8 cellular contexts compared by ENCODE assay signal in the genomic region with DNA sequence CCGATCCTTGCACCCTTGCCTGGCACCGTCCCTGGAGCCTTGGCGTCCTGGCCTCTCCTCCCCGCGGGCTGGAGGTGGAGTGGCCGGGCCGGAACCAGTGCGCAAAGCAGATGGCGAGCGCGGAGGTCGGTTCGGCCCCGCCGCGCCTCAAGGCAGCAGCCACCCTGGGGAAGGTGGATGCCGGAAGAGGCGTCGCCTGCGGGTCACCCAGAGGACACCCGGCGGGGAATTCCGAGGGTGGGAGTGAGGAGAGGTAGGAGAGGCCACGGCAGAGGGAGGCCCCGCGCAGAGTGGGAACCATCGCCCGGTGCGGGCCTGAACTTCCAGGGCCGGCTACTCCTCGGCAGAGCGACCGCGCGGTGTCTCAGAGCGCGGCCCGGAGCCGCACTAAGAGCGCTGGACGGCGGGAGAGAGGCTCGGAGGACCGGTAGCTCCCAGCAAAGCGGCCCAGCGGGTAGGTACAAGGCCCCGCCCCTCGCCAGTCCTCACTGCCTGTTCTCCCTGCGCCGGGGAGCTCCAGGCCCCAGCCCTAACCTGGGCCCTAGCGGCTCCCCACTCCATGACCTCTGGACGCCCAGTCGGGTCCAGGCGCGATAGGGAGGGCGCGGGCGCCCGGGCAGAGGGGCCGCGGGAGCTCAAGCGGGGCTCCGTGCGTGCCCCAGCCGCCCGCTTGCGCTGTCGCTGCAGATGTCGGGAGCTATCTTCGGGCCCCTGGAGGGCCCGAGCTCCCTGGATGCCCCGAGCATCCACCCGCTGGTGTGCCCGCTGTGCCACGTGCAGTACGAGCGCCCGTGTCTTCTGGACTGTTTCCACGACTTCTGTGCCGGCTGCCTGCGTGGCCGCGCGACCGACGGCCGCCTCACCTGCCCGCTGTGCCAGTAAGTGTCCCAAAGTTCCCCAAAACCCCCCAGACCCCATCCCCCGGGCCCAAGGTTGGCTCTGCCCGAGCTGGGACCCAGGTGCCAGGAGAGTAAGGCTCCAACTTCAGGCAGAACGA. TPM values are rescaled to one million over a fixed set of nuclear protein-coding genes. Genes with fewer than 3 reads are reported as not detected.
DNase-seq lines count a peak whose midpoint lies in the region; ATAC-seq and TF ChIP-seq lines count a peak whose summit lies in the region.

A gene with protein sequence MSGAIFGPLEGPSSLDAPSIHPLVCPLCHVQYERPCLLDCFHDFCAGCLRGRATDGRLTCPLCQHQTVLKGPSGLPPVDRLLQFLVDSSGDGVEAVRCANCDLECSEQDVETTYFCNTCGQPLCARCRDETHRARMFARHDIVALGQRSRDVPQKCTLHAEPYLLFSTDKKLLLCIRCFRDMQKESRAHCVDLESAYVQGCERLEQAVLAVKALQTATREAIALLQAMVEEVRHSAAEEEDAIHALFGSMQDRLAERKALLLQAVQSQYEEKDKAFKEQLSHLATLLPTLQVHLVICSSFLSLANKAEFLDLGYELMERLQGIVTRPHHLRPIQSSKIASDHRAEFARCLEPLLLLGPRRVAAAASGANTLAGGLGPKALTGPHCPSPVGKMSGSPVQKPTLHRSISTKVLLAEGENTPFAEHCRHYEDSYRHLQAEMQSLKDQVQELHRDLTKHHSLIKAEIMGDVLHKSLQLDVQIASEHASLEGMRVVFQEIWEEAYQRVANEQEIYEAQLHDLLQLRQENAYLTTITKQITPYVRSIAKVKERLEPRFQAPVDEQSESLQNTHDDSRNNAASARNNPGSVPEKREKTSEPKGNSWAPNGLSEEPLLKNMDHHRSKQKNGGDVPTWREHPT (plus strand): TSS at position 271 of the 997 bp plus-strand sequence. CDS start 417 bp downstream, at position 688.

- 5 to 32% (median 19%) methylated on average over 10 to 91 of the region's 91 CpGs for WGBS in adrenal gland, 4 donors

- peak; percentile 64 for ATAC-seq in HG02610 (IDR thresholded peaks at IDR 0.05; ENCODE audit: unreplicated experiment)

- CTCF ChIA-PET in RWPE1 (lab: Yijun Ruan, JAX): interaction anchor here (0.7 to 1.5 kb wide), 4 partner anchors 32 to 97 kb away, joined by 3 to 5 read pairs (median 5); no protein-coding TSS in a partner anchor

- TF ChIP-seq POLR2A in adrenal gland (IDR thresholded peaks at IDR 0.05): peak in 1 of 2 donors; percentile 25

- DNase-seq in RWPE1 (ENCODE audit: low spot score) (peak; percentile 82), adrenal gland (peak in 6 of 7 donors; percentile 32 to 65 (median 52)), hepatic stellate cell (ENCODE audit: low spot score) (peak; percentile 83), NCI-H1092 (lab: John Stamatoyannopoulos, UW) (no peak), occipital lobe (lab: John Stamatoyannopoulos, UW) (no peak)

- H3K4me1 ChIP-seq in adrenal gland (replicated peaks in 1 of 2) (peaks cover 15 to 32% of the 10 kb centered on the region in 2 donors), skeletal muscle satellite cell (ENCODE audit: control insufficient read depth, insufficient read depth, low read length) (peaks cover 22% of the 10 kb centered on the region)

- H3K36me3 ChIP-seq in adrenal gland (replicated peaks in 1 of 2) (no peaks in the 10 kb centered on the region), skeletal muscle satellite cell (ENCODE audit: insufficient read depth, low read length) (no peaks in the 10 kb centered on the region)

- peak within 1 kb of the TSS; percentile 90 for H3K4me2 ChIP-seq in skeletal muscle satellite cell (ENCODE audit: low read length)

- H3K27ac ChIP-seq in RWPE1 (peak within 1 kb of the TSS; percentile 82), adrenal gland (peak within 1 kb of the TSS in 3 of 5 donors; percentile 28 to 79 (median 52))

- intact Hi-C loops in adrenal gland (cut with DNase I): loop anchor here (5.0 kb wide), 1 partner anchor 36 kb away; a partner anchor contains a TSS

- no peak for TF ChIP-seq CTCF in GM12875 (IDR thresholded peaks at IDR 0.05; ENCODE audit: borderline replicate concordance, insufficient read depth, low read depth, low read length)
- TF ChIP-seq CTCF in RWPE1 (conservative IDR thresholded peaks at IDR 0.05; ENCODE audit: low read depth): no peak
- no peak for TF ChIP-seq CTCF in adrenal gland (IDR thresholded peaks at IDR 0.05)

- POLR2A ChIA-PET in RWPE1 (lab: Yijun Ruan, JAX; ENCODE audit: low non-redundant PET): interaction anchor here (0.6 to 0.9 kb wide), 2 partner anchors 9 to 29 kb away, joined by 3 read pairs; no protein-coding TSS in a partner anchor

- H3K9me3 ChIP-seq in adrenal gland (replicated peaks in 1 of 3) (no peaks in the 10 kb centered on the region), skeletal muscle satellite cell (replicated peaks; ENCODE audit: low read length) (no peaks in the 10 kb centered on the region)

- peak within 1 kb of the TSS; percentile 88 for H3K4me3 ChIP-seq in GM12875 (ENCODE audit: low read depth, low read length)
- H3K4me3 ChIP-seq in adrenal gland: peak within 1 kb of the TSS in 2 of 4 donors; percentile 8 to 53
- peak within 1 kb of the TSS; percentile 68 for H3K4me3 ChIP-seq in skeletal muscle satellite cell (ENCODE audit: low read length)

- no peaks in the 10 kb centered on the region for H3K27me3 ChIP-seq in adrenal gland
- peaks cover 11% of the 10 kb centered on the region for H3K27me3 ChIP-seq in skeletal muscle satellite cell (ENCODE audit: control insufficient read depth, insufficient read depth, low read length)

- peak within 1 kb of the TSS; percentile 58 for H3K9ac ChIP-seq in skeletal muscle satellite cell (ENCODE audit: low read depth, low read length)

RNA-seq across cellular contexts. Expression of the gene that starts here (rescaled TPM):
- 10 to 100 TPM in 5 of 8 donors, 1 to 10 TPM in 3; 2.2 to 16.5 (median 11.3) TPM for total RNA-seq in adrenal gland
- 10 to 100 TPM in 2 of 3 donors, 1 to 10 TPM in 1; 3.8 to 47.4 (median 17.1) TPM for polyA plus RNA-seq in adrenal gland
- 31.5 and 60.1 TPM in 2 replicates for total RNA-seq in skeletal muscle satellite cell (2012; rRNA removed)
- 8.7 TPM for total RNA-seq in occipital lobe

Comparison
In these comparisons a context has a peak if more than half of its experiments do, and no peak if none do; other contexts are left out.
1. DNase-seq: peak in RWPE1 (single experiment), adrenal gland (6 of 7) and hepatic stellate cell (single experiment); none in NCI-H1092 (single experiment) and occipital lobe (single experiment).